1 cellular context compared by ENCODE assay signal in genomic region chr22:37571258-37571991, GRCh38.
TF ChIP-seq lines count a peak whose summit lies in the region.

No MANE protein-coding gene starts in this region.

TF ChIP-seq in GM12878, 131 proteins besides CTCF, POLR2A, EP300 and RAD21:
- TF ChIP-seq ZNF592 (IDR thresholded peaks at IDR 0.05) (no peak), ELK1 (IDR thresholded peaks at IDR 0.05; ENCODE audit: low read depth, low read length) (no peak), MEF2B (IDR thresholded peaks at IDR 0.05; ENCODE audit: partially characterized antibody, poor library complexity, severe bottlenecking) (peak; percentile 70)
